8 cellular contexts compared by ENCODE assay signal in the genomic region with DNA sequence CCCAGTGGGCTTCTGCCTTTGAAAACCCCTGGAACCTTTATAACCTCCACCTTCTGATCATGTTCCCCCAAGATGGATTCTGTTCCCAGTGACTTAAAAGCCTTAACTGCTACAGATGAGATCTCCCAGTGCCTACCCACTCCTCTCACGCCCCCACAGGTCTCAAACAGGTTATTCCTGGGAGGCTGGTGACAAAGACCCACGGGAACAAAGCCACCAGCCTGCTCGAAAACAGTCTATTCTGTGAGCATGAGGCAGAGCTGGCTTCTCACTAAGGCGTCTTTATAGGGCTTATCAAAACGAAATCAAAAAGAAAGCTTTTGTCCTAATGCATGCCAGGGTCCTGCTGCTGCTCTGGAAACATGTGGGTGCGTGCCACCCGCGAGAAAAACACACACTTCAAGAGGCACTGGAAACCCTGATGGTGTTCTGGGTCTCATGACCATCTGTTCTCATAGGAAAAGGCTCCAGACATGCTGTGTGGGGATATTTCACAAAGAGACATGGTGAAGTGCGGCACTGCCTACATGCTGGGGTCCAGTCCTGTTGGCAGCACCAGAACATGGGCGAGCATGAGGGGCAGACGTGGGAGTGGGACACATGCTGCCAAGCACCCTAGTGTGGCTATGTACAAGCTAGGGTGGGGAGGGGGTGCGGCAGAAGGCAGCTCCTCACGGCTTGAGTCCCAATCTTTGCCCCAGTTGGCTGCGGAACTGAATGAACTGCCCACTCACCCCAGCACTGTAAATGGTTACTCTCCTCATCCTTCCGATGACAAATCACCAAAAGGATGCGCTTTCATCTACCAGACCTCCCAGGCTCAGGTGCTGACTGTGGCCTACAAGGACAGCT. TPM values are rescaled to one million over a fixed set of nuclear protein-coding genes. Genes with fewer than 3 reads are reported as not detected.
DNase-seq lines count a peak whose midpoint lies in the region; ATAC-seq and TF ChIP-seq lines count a peak whose summit lies in the region.

No MANE protein-coding gene starts in this region.

- CTCF ChIA-PET in AG04449 (lab: Yijun Ruan, JAX) = interaction anchor here (0.8 to 2.2 kb wide), 8 partner anchors 9 to 114 kb away, joined by 3 to 11 read pairs (median 5); no protein-coding TSS in a partner anchor
- CTCF ChIA-PET in GM10248 (lab: Yijun Ruan, JAX) = interaction anchor here (1.0 to 2.7 kb wide), 4 partner anchors 10 to 386 kb away, joined by 3 to 25 read pairs (median 4); no protein-coding TSS in a partner anchor

- no peak overlapping the region for H2AFZ ChIP-seq in Karpas-422 (ENCODE audit: low read length)

- TF ChIP-seq CTCF in AG04449 (IDR thresholded peaks at IDR 0.05; ENCODE audit: insufficient read depth, low read length, missing control alignments) (no peak), breast epithelium (IDR thresholded peaks at IDR 0.05) (no peak), GM10248 (IDR thresholded peaks at IDR 0.05; ENCODE audit: control extremely low read depth, extremely low read depth, low read depth, missing control alignments) (no peak), mucosa of descending colon (IDR thresholded peaks at IDR 0.05) (no peak)

- no peak overlapping the region for H3K27ac ChIP-seq in Karpas-422 (ENCODE audit: low read length)
- H3K27ac ChIP-seq in breast epithelium = peak overlapping the region; percentile 79 to 91
- peak overlapping the region; percentile 91 for H3K27ac ChIP-seq in muscle layer of colon (ENCODE audit: low read depth, low read length)

- no peak for ATAC-seq in GM21723 (IDR thresholded peaks at IDR 0.05; ENCODE audit: unreplicated experiment)
- no peak for ATAC-seq in mucosa of descending colon

- H3K79me2 ChIP-seq in Karpas-422 (ENCODE audit: low read length) = peaks cover 70% of the 10 kb centered on the region

- H3K9me3 ChIP-seq in Karpas-422 (ENCODE audit: low read length) (no peaks in the 10 kb centered on the region), breast epithelium (no peaks in the 10 kb centered on the region), muscle layer of colon (ENCODE audit: low read length) (no peaks in the 10 kb centered on the region), mucosa of descending colon (no peaks in the 10 kb centered on the region)

- intact Hi-C loops in breast epithelium (cut with DNase I; ENCODE audit: low total_unique reads) = loop anchor here (5.0 kb wide), 1 partner anchor 63 kb away; the partner anchor contains the start of gene SDCBP2
- intact Hi-C loops in mucosa of descending colon (cut with DNase I, micrococcal nuclease) = loop anchor here in 1 of 2 donors (5.0 kb wide), 2 partner anchors 63 to 78 kb away; partner anchors contain the start of gene SDCBP2

- H3K4me1 ChIP-seq in Karpas-422 (ENCODE audit: low read length) = peaks cover 63% of the 10 kb centered on the region
- H3K4me1 ChIP-seq in breast epithelium = peaks cover 3 to 25% of the 10 kb centered on the region in 2 donors
- H3K4me1 ChIP-seq in muscle layer of colon (ENCODE audit: insufficient read depth, low read length) = peaks cover 41% of the 10 kb centered on the region
- H3K4me1 ChIP-seq in mucosa of descending colon (ENCODE audit: low read depth) = peaks cover 51% of the 10 kb centered on the region

- H3K4me3 ChIP-seq in AG04449 (ENCODE audit: low read depth, low read length) (peak overlapping the region; percentile 90), Karpas-422 (ENCODE audit: low read length) (peak overlapping the region; percentile 95), breast epithelium (peak overlapping the region in 2 of 3 donors; percentile 91 to 98), muscle layer of colon (ENCODE audit: low read depth in 1 of 2, low read length in 2 of 2) (peak overlapping the region in 1 of 2 donors; percentile 33), mucosa of descending colon (no peak overlapping the region)

- no peak for TF ChIP-seq POLR2A in breast epithelium (IDR thresholded peaks at IDR 0.05)

- peak overlapping the region; percentile 99 for H3K4me2 ChIP-seq in Karpas-422 (ENCODE audit: low read depth, low read length, poor library complexity, severe bottlenecking)

- no peaks in the 10 kb centered on the region for H3K27me3 ChIP-seq in Karpas-422 (ENCODE audit: low read length)
- no peaks in the 10 kb centered on the region for H3K27me3 ChIP-seq in breast epithelium
- no peaks in the 10 kb centered on the region for H3K27me3 ChIP-seq in muscle layer of colon (ENCODE audit: control insufficient read depth in 1 of 2, insufficient read depth in 2 of 2, low read length in 2 of 2)

- peaks cover 60% of the 10 kb centered on the region for H4K20me1 ChIP-seq in Karpas-422 (ENCODE audit: insufficient read depth, low read depth, low read length)

- DNase-seq in AG04449 (ENCODE audit: low read depth, low spot score) = no peak
- DNase-seq in Karpas-422 = peak; percentile 27
- no peak for DNase-seq in breast epithelium (ENCODE audit: low spot score in 2 of 2)
- DNase-seq in islet precursor cell = no peak
- no peak for DNase-seq in GM10248 (ENCODE audit: extremely low spot score)
- no peak for DNase-seq in mucosa of descending colon

- POLR2A ChIA-PET in AG04449 (lab: Yijun Ruan, JAX) (no interaction called here), GM10248 (lab: Yijun Ruan, JAX) (interaction anchor here (0.6 to 3.0 kb wide), 3 partner anchors 11 to 258 kb away, joined by 3 to 15 read pairs (median 4); no protein-coding TSS in a partner anchor)

- H3K36me3 ChIP-seq in Karpas-422 (ENCODE audit: insufficient read depth, low read length) = no peaks in the 10 kb centered on the region
- no peaks in the 10 kb centered on the region for H3K36me3 ChIP-seq in breast epithelium
- peaks cover 1% of the 10 kb centered on the region for H3K36me3 ChIP-seq in muscle layer of colon (ENCODE audit: insufficient read depth, low read length)
- no peaks in the 10 kb centered on the region for H3K36me3 ChIP-seq in mucosa of descending colon (ENCODE audit: low read depth)

- H3K9ac ChIP-seq in Karpas-422 (ENCODE audit: low read length) (peak overlapping the region; percentile 98), muscle layer of colon (ENCODE audit: low read length) (peak overlapping the region; percentile 1)

- H3K9me2 ChIP-seq in Karpas-422 (replicated peaks; ENCODE audit: insufficient read depth, low read length) = no peaks in the 10 kb centered on the region

RNA-seq across cellular contexts. Expression of gene FKBP1A, which starts 2.1 kb away (rescaled TPM):
- 105 and 187 TPM in 2 replicates for total RNA-seq in Karpas-422 (2014; rRNA removed; shearing (Covaris generic); ENCODE audit: low replicate concordance)
- total RNA-seq in breast epithelium = 100 to 1,000 TPM; 115 to 191 (median 128) TPM
- 100 to 1,000 TPM; 168 to 326 (median 300) TPM for total RNA-seq in mucosa of descending colon
